28 cellular contexts compared by ENCODE assay signal in the genomic region with DNA sequence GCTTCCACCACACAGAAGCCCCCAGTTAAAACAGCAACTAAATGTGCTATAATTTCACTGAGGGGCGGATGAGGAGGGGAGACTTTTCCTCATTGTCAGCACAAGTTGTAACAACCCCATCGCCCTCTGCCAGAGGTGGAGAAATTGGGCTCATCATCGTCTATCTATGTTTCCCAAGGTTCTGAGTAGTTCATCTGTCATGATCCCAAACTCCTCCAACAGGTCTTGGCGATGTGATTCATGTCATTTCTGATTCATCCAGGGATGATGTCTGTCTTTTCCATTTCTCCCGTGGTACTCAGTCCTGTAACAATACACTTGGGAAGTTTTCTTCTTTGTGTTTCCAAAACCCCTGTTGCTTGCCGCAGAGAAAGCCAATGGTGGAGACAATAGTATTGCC. TPM values are rescaled to one million over a fixed set of nuclear protein-coding genes. Genes with fewer than 3 reads are reported as not detected.
"Had no signal": no experiment of that assay in that cellular context is flagged by ENCODE, and none has a peak within 500 bp of the region (broad histone marks: within the 10 kb centered on the region; RNA-seq: fewer than 3 reads in every experiment).

No MANE protein-coding gene starts in this region.

- H3K27ac ChIP-seq: brain microvascular endothelial cell, KMS-11, SK-N-MC, WERI-Rb-1 had no signal

- H3K9ac ChIP-seq: KMS-11 had no signal

- ATAC-seq: activated CD4-positive, CD25-positive, alpha-beta regulatory T cell treated with anti-CD3 and anti-CD28 coated beads, Interleukin-2, amount 50 U/mL, for 24 hours; activated CD8-positive, alpha-beta T cell treated with anti-CD3 and anti-CD28 coated beads for 36 hours; activated T-cell treated with anti-CD3 and anti-CD28 coated beads, Interleukin-2, amount 50 U/mL, for 72 hours; Right ventricle myocardium inferior; T-cell had no signal

- H3K36me3 ChIP-seq: brain microvascular endothelial cell, MG63, WERI-Rb-1 had no signal

- H3K4me3 ChIP-seq: MG63, SK-N-MC had no signal

- DNase-seq: activated CD4-positive, alpha-beta T cell treated with anti-CD3 and anti-CD28 coated beads for 4 hours; activated CD8-positive, alpha-beta memory T cell treated with anti-CD3 and anti-CD28 coated beads, Interleukin-2, amount 50 U/mL, for 4 hours; activated CD8-positive, alpha-beta T cell treated with anti-CD3 and anti-CD28 coated beads for 36 hours; activated gamma-delta T cell treated with Interleukin-2 at 50 U/mL for 16 hours; activated naive CD4-positive, alpha-beta T cell treated with anti-CD3 and anti-CD28 coated beads, Interleukin-2, amount 10 ng/mL, durations not matched to agents 7 days and 5 days; activated naive CD8-positive, alpha-beta T cell treated with anti-CD3 and anti-CD28 coated beads for 36 hours; activated T-cell treated with anti-CD3 and anti-CD28 coated beads, Interleukin-2, amount 50 U/mL, for 72 hours; brain microvascular endothelial cell; MG63; MV-4-11; NCI-H1105; NCI-H1436; NCI-H1694 treated with DMSO at 0.1 percent for 48 hours; NCI-H2029 treated with DMSO at 0.1 percent for 48 hours; NCI-H345; NCI-H510A; NCI-H526 treated with DMSO at 0.1 percent for 48 hours; NK-92 treated with Interleukin-12 subunit alpha and Interleukin-12 subunit beta, amount 100 ng/mL, for 24 hours; T-cell; T-helper 2 cell; T1000; WERI-Rb-1 had no signal

- H3K4me2 ChIP-seq: KMS-11 had no signal

- FAIRE-seq: RCC 7860, TTC549 had no signal

- H3K27me3 ChIP-seq: brain microvascular endothelial cell, MG63 had no signal

RNA-seq across cellular contexts. Expression of a gene that starts 51.0 kb away (rescaled TPM):
- total RNA-seq: activated CD8-positive, alpha-beta T cell treated with anti-CD3 and anti-CD28 coated beads for 36 hours had no signal
